ENCODE assay signal across 17 cellular contexts in genomic region chr12:45121224-45121623, GRCh38.
A peak's percentile ranks its signal among the peaks of the same experiment; 100 is the strongest.
DNase-seq lines count a peak whose midpoint lies in the region; ATAC-seq and TF ChIP-seq lines count a peak whose summit lies in the region.
"Had no signal": no experiment of that assay in that cellular context is flagged by ENCODE, and none has a peak within 500 bp of the region (broad histone marks: within the 10 kb centered on the region; RNA-seq: fewer than 3 reads in every experiment).

No MANE protein-coding gene starts in this region.

- H3K4me1 ChIP-seq in DOHH2 (ENCODE audit: control insufficient read depth, low read length) = no peaks in the 10 kb centered on the region
- no peaks in the 10 kb centered on the region for H3K4me1 ChIP-seq in PC-9 (replicated peaks; ENCODE audit: insufficient read depth)
- H3K4me1 ChIP-seq in mesenchymal stem cell (ENCODE audit: control insufficient read depth, insufficient read depth, low read depth, low read length) = peaks cover 1% of the 10 kb centered on the region
- no peaks in the 10 kb centered on the region for H3K4me1 ChIP-seq in left lung
- H3K4me1 ChIP-seq: colonic mucosa, prostate gland had no signal

- H3K9me2 ChIP-seq in DOHH2 (replicated peaks; ENCODE audit: control insufficient read depth, low read length) (no peaks in the 10 kb centered on the region), PC-9 (ENCODE audit: insufficient read depth) (no peaks in the 10 kb centered on the region)

- ATAC-seq in GM21360 (IDR thresholded peaks at IDR 0.05; ENCODE audit: unreplicated experiment) (peak; percentile 52), left lung (no peak)

- H3K4me3 ChIP-seq in DOHH2 (ENCODE audit: low read length) = no peak overlapping the region
- H3K4me3 ChIP-seq in PC-9 = no peak overlapping the region
- no peak overlapping the region for H3K4me3 ChIP-seq in mesenchymal stem cell (ENCODE audit: insufficient read depth in 1 of 2, low read depth in 1 of 2, low read length in 2 of 2)
- no peak overlapping the region for H3K4me3 ChIP-seq in left lung
- H3K4me3 ChIP-seq: colonic mucosa, prostate gland, smooth muscle cell had no signal

- H4K8ac ChIP-seq in mesenchymal stem cell (ENCODE audit: low read length) = no peak overlapping the region

- H3K27me3 ChIP-seq in DOHH2 (ENCODE audit: control insufficient read depth, low read length) (no peaks in the 10 kb centered on the region), PC-9 (ENCODE audit: insufficient read depth, low read depth) (no peaks in the 10 kb centered on the region), mesenchymal stem cell (ENCODE audit: control insufficient read depth in 1 of 2, insufficient read depth in 1 of 2, low read length in 2 of 2) (peaks cover 0 to 12% of the 10 kb centered on the region in 2 experiments), left lung (no peaks in the 10 kb centered on the region)
- H3K27me3 ChIP-seq: colonic mucosa had no signal

- H3K79me2 ChIP-seq in DOHH2 (ENCODE audit: control insufficient read depth, low read length) (no peaks in the 10 kb centered on the region), PC-9 (ENCODE audit: low read depth) (no peaks in the 10 kb centered on the region)

- BruUV-seq in PC-9 (replicated peaks; lab: Mats Ljungman, UMichigan) = no TSS peak

- no peak overlapping the region for H3K9ac ChIP-seq in mesenchymal stem cell (ENCODE audit: low read length)

- no peak overlapping the region for H3K14ac ChIP-seq in mesenchymal stem cell (ENCODE audit: low read length in 2 of 2)

- no peak overlapping the region for H2BK120ac ChIP-seq in mesenchymal stem cell (ENCODE audit: low read depth, low read length)

- no peak overlapping the region for H3K4me2 ChIP-seq in DOHH2 (ENCODE audit: low read length)
- H3K4me2 ChIP-seq in PC-9 = no peak overlapping the region
- H3K4me2 ChIP-seq in mesenchymal stem cell (ENCODE audit: low read length, poor library complexity, severe bottlenecking) = no peak overlapping the region
- H3K4me2 ChIP-seq: smooth muscle cell had no signal

- H4K20me1 ChIP-seq in DOHH2 (ENCODE audit: control insufficient read depth, insufficient read depth, low read depth, low read length) (no peaks in the 10 kb centered on the region), PC-9 (ENCODE audit: insufficient read depth) (no peaks in the 10 kb centered on the region)

- H3K36me3 ChIP-seq in DOHH2 (ENCODE audit: control insufficient read depth, low read length) = no peaks in the 10 kb centered on the region
- H3K36me3 ChIP-seq in PC-9 (ENCODE audit: low read depth) = no peaks in the 10 kb centered on the region
- H3K36me3 ChIP-seq in mesenchymal stem cell (ENCODE audit: control insufficient read depth in 1 of 2, insufficient read depth in 2 of 2, low read depth in 1 of 2, low read length in 2 of 2) = no peaks in the 10 kb centered on the region
- no peaks in the 10 kb centered on the region for H3K36me3 ChIP-seq in left lung
- H3K36me3 ChIP-seq: colonic mucosa, prostate gland had no signal

- H3K18ac ChIP-seq in mesenchymal stem cell (ENCODE audit: low read depth in 1 of 2, low read length in 2 of 2) = no peak overlapping the region

- intact Hi-C loops in PC-9 (cut with micrococcal nuclease; ENCODE audit: unreplicated experiment) (no loop called here), left lung (cut with DNase I) (no loop called here)

- peak overlapping the region; percentile 33 for H2BK15ac ChIP-seq in mesenchymal stem cell (ENCODE audit: low read depth, poor library complexity, severe bottlenecking)

- H2BK12ac ChIP-seq in mesenchymal stem cell (ENCODE audit: low read length in 2 of 2) = no peak overlapping the region

- no peaks in the 10 kb centered on the region for H3F3A ChIP-seq in DOHH2 (ENCODE audit: control insufficient read depth, insufficient read depth)
- no peaks in the 10 kb centered on the region for H3F3A ChIP-seq in PC-9 (ENCODE audit: insufficient read depth, low read depth)

- no peak overlapping the region for H4K91ac ChIP-seq in mesenchymal stem cell (ENCODE audit: low read length)

- no peak overlapping the region for H3K23ac ChIP-seq in mesenchymal stem cell (ENCODE audit: low read length in 2 of 2)

- DNase-seq in PC-9 (no peak), mesenchymal stem cell (no peak), medulla oblongata (ENCODE audit: extremely low spot score) (no peak), HK-2 (ENCODE audit: unreplicated experiment) (no peak), left lung (no peak)
- DNase-seq: activated CD8-positive, alpha-beta memory T cell treated with anti-CD3 and anti-CD28 coated beads for 24 hours; activated naive CD8-positive, alpha-beta T cell treated with anti-CD3 and anti-CD28 coated beads, Interleukin-2, amount 10 ng/mL, durations not matched to agents 7 days and 5 days; colonic mucosa; hypothalamus; Kasumi-1; kidney glomerular epithelial cell; NCI-H1105 treated with DMSO at 0.1 percent for 48 hours; stimulated activated CD4-positive, alpha-beta T cell treated with anti-CD3 and anti-CD28 coated beads, Interleukin-4, amount 100 ng/mL, for 4 hours had no signal

- H2AK5ac ChIP-seq in mesenchymal stem cell (ENCODE audit: low read length, severe bottlenecking) = no peak overlapping the region

- H2AFZ ChIP-seq in PC-9 (no peak overlapping the region), mesenchymal stem cell (ENCODE audit: low read depth, low read length) (no peak overlapping the region)

- CTCF ChIA-PET in PC-9 (lab: Charles Lee) = no interaction called here

- POLR2A ChIA-PET in PC-9 (lab: Charles Lee; ENCODE audit: unreplicated experiment) = no interaction called here

- H3K79me1 ChIP-seq in mesenchymal stem cell (replicated peaks; ENCODE audit: low read length, poor library complexity, severe bottlenecking) = no peaks in the 10 kb centered on the region

- WGBS in mesenchymal stem cell = 95% methylated on average over 2 of the region's 2 CpGs

- H3K4ac ChIP-seq in mesenchymal stem cell (ENCODE audit: low read depth in 1 of 2, low read length in 2 of 2) = no peak overlapping the region

- no peak overlapping the region for H2BK5ac ChIP-seq in mesenchymal stem cell (ENCODE audit: low read depth, low read length, poor library complexity, severe bottlenecking)

- TF ChIP-seq CTCF in DOHH2 (IDR thresholded peaks at IDR 0.05; ENCODE audit: low read depth, low read length, poor library complexity, severe bottlenecking) = peak; percentile 29
- TF ChIP-seq CTCF in PC-9 (conservative IDR thresholded peaks at IDR 0.05) = peak; percentile 37; the same call in 1 of the 2 replicates
- no peak for TF ChIP-seq CTCF in left lung (IDR thresholded peaks at IDR 0.05)

- H3K27ac ChIP-seq in DOHH2 (ENCODE audit: low read depth, low read length) (no peak overlapping the region), PC-9 (no peak overlapping the region), mesenchymal stem cell (ENCODE audit: low read length, poor library complexity, severe bottlenecking) (no peak overlapping the region), left lung (no peak overlapping the region)
- H3K27ac ChIP-seq: colonic mucosa, prostate gland had no signal

- H3K9me3 ChIP-seq in DOHH2 (ENCODE audit: control insufficient read depth, insufficient read depth, low read length) (no peaks in the 10 kb centered on the region), PC-9 (ENCODE audit: insufficient read depth, low read depth) (no peaks in the 10 kb centered on the region), mesenchymal stem cell (ENCODE audit: control insufficient read depth, low read length) (peaks cover 3% of the 10 kb centered on the region), left lung (no peaks in the 10 kb centered on the region)
- H3K9me3 ChIP-seq: colonic mucosa, prostate gland had no signal

Comparison
In these comparisons a context has a peak if more than half of its experiments do, and no peak if none do; other contexts are left out.
1. CTCF ChIP-seq: peak in DOHH2 (single experiment) and PC-9 (single experiment); none in left lung (0 of 2).